ENCODE assay signal across 8 cellular contexts in the genomic region with DNA sequence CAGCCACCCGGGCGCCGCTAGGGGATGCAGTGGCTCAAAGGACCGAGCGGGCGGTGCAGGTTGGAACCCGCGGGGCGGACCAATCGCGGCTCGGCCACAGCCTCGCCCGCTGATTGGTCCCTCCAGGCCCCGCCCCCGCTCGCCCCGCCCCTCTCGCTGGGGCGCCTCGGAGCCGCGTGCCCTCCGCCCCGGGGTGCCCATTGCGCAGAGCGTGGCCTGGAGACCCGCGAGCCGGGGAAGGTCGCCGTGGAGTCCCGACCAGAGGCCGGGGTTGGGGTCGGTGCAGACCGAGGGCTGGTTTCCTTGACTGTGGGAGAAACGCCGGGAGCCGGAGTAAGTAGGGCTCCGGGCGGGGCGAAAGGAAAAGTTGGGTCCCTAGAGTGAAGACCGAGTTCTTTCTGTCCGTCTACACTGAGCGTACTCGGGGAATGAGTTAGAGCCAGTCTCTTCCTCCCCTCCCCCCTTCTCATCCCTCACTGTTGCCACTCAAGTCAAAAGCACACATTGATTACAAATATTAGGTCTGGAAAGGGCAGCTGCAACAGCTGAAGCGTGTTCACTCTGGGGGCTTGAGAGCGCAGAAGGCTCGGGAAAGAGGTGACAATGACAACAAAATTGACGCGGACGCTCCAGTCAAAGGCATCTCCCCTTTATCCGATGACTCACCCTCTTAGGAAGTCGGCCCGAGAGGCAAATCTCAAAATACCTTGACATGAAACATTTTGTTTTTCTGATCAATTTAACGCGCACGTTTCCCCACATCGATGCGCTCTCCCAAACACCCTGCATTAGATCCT. TPM values are rescaled to one million over a fixed set of nuclear protein-coding genes. Genes with fewer than 3 reads are reported as not detected.
DNase-seq lines count a peak whose midpoint lies in the region; ATAC-seq and TF ChIP-seq lines count a peak whose summit lies in the region.

No MANE protein-coding gene starts in this region.

- DNase-seq in C1 segment of cervical spinal cord (lab: John Stamatoyannopoulos, UW) = peak in 10 of 14 donors; percentile 7 to 72 (median 20)
- DNase-seq in GM19240 (ENCODE audit: insufficient read length, low spot score) = peak; percentile 94
- DNase-seq in foreskin melanocyte = peak; percentile 42
- peak; percentile 50 for DNase-seq in omental fat pad (ENCODE audit: low spot score)
- DNase-seq in testis = peak; percentile 89

- peaks cover 19% of the 10 kb centered on the region for H3K27me3 Mint-ChIP-seq in activated T-helper 17 cell treated with anti-CD3 and anti-CD28 coated beads, Interleukin-2, amount 50 U/mL, for 72 hours

- TF ChIP-seq CTCF in omental fat pad (IDR thresholded peaks at IDR 0.05) (peak in 1 of 3 donors; percentile 63), testis (IDR thresholded peaks at IDR 0.05) (peak; percentile 70 to 76 (median 71))

- peaks cover 25% of the 10 kb centered on the region for H3K4me1 ChIP-seq in testis

- no peaks in the 10 kb centered on the region for H3K9me3 ChIP-seq in testis

- peaks cover 2% of the 10 kb centered on the region for H3K27me3 ChIP-seq in testis

- H3K4me3 Mint-ChIP-seq in activated T-helper 17 cell treated with anti-CD3 and anti-CD28 coated beads, Interleukin-2, amount 50 U/mL, for 72 hours = peak overlapping the region; percentile 98

- intact Hi-C loops in testis (cut with DNase I; ENCODE audit: low total_unique reads) = no loop called here

- H3K27ac ChIP-seq in testis = no peak overlapping the region

- H3K9me3 Mint-ChIP-seq in activated T-helper 17 cell treated with anti-CD3 and anti-CD28 coated beads, Interleukin-2, amount 50 U/mL, for 72 hours = no peaks in the 10 kb centered on the region

- H3K36me3 ChIP-seq in testis (ENCODE audit: low read depth, missing control alignments) = no peaks in the 10 kb centered on the region

- no peak for TF ChIP-seq POLR2A in testis (IDR thresholded peaks at IDR 0.05)

- peaks cover 19% of the 10 kb centered on the region for H3K4me1 Mint-ChIP-seq in activated T-helper 17 cell treated with anti-CD3 and anti-CD28 coated beads, Interleukin-2, amount 50 U/mL, for 72 hours

- ATAC-seq in HG03432 (IDR thresholded peaks at IDR 0.05; ENCODE audit: unreplicated experiment) (peak; percentile 60), omental fat pad (ENCODE audit: low FRiP score) (peak; percentile 57)
- ATAC-seq in activated T-helper 17 cell treated with anti-CD3 and anti-CD28 coated beads, Interleukin-2, amount 50 U/mL, for 72 hours (replicated peaks) = peak; percentile 66

- 2 to 8% methylated on average over 14 to 58 of the region's 60 CpGs for WGBS in testis, 2 donors

- peak overlapping the region; percentile 97 for H3K27ac Mint-ChIP-seq in activated T-helper 17 cell treated with anti-CD3 and anti-CD28 coated beads, Interleukin-2, amount 50 U/mL, for 72 hours

- peak overlapping the region in 1 of 2 donors; percentile 51 for H3K4me3 ChIP-seq in testis

- peaks cover 59% of the 10 kb centered on the region for H3K36me3 Mint-ChIP-seq in activated T-helper 17 cell treated with anti-CD3 and anti-CD28 coated beads, Interleukin-2, amount 50 U/mL, for 72 hours (ENCODE audit: low read depth)

TF ChIP-seq in PFSK-1, 5 proteins besides CTCF, POLR2A, EP300 and RAD21:
- TF ChIP-seq FOXP2 (optimal IDR thresholded peaks at IDR 0.05; ENCODE audit: borderline replicate concordance, extremely low read depth, extremely low read length, insufficient read depth) = no peak
- TF ChIP-seq POLR2AphosphoS5 (IDR thresholded peaks at IDR 0.05; ENCODE audit: low read depth, low read length) = peak; percentile 38
- no peak; the same call in 1 of the 2 replicates for TF ChIP-seq SIN3A (IDR thresholded peaks at IDR 0.05; ENCODE audit: borderline replicate concordance, insufficient read depth, low read length)
- TF ChIP-seq, protein P1, sequence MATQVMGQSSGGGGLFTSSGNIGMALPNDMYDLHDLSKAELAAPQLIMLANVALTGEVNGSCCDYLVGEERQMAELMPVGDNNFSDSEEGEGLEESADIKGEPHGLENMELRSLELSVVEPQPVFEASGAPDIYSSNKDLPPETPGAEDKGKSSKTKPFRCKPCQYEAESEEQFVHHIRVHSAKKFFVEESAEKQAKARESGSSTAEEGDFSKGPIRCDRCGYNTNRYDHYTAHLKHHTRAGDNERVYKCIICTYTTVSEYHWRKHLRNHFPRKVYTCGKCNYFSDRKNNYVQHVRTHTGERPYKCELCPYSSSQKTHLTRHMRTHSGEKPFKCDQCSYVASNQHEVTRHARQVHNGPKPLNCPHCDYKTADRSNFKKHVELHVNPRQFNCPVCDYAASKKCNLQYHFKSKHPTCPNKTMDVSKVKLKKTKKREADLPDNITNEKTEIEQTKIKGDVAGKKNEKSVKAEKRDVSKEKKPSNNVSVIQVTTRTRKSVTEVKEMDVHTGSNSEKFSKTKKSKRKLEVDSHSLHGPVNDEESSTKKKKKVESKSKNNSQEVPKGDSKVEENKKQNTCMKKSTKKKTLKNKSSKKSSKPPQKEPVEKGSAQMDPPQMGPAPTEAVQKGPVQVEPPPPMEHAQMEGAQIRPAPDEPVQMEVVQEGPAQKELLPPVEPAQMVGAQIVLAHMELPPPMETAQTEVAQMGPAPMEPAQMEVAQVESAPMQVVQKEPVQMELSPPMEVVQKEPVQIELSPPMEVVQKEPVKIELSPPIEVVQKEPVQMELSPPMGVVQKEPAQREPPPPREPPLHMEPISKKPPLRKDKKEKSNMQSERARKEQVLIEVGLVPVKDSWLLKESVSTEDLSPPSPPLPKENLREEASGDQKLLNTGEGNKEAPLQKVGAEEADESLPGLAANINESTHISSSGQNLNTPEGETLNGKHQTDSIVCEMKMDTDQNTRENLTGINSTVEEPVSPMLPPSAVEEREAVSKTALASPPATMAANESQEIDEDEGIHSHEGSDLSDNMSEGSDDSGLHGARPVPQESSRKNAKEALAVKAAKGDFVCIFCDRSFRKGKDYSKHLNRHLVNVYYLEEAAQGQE (IDR thresholded peaks at IDR 0.05; ENCODE audit: insufficient read depth in 1 of 2, low read depth in 2 of 2, low read length in 2 of 2) = 0 out of 4 replicates have a peak, but pooled peaks have one; percentile 18 to 24
- TF ChIP-seq TAF1 (IDR thresholded peaks at IDR 0.05; ENCODE audit: borderline replicate concordance, insufficient read depth, low read length) = peak; percentile 73; the same call in 1 of the 2 replicates

RNA-seq across cellular contexts. Expression of gene GATA3, which starts 0.8 kb away (rescaled TPM):
- polyA plus RNA-seq in PFSK-1 (2012; ENCODE audit: insufficient read length, low read depth) = 98.4 TPM
- 10 to 100 TPM; 14.2 to 25.2 TPM for total RNA-seq in activated T-helper 17 cell treated with anti-CD3 and anti-CD28 coated beads, Interleukin-2, amount 50 U/mL, for 72 hours
- total RNA-seq in omental fat pad (1 to 10 TPM in 3 of 4 donors, under 1 TPM in 1; 0.28 to 3.1 (median 1.3) TPM), testis (1 to 10 TPM in 1 of 2 donors, under 1 TPM in 1; 0.31 to 1.9 TPM)
- polyA plus RNA-seq in testis (ENCODE audit: insufficient read depth, low read depth, low replicate concordance) = 0.50 TPM

Comparison
In these comparisons a context has a peak if more than half of its experiments do, and no peak if none do; other contexts are left out.
1. DNase-seq: peak in every context shown above with its lines; median percentile 94 in GM19240; 89 in testis; 50 in omental fat pad; 42 in foreskin melanocyte; 20 in C1 segment of cervical spinal cord.